In the genomic region with DNA sequence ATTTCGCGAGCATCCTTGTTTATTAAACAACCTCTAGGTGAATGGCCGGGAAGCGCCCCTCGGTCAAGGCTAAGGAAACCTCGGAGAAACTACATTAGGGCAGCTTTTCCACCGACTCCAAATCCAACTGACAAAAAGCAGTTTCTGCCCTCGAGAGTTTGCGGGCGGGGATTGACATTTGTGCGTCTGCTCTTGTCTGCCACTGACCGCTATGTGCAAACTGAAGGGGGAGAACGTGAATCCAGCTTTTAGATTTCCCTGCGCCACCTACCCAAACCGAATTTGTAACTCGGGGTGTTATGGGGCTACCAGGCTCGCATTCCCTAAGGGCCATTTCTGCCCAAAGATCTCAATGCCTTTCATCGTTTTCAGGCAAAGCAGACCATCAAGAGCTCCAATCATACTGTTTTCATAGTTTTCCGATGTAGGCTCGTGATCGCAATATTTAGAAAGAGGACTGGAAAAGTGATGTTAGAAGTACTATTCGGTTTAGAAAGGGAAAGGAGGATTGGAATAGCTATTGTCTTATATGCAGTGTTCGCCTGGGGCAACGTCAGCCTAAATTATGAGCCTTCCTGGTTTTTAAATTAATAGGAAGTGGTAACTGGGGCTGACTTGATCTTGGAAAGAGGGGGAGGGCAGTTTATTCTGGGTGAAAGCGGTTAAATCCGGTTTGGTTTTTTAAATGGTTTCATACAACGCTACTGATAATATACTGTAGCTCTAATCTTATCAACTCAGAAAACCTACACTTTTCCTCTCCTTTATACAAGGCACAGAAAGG, we compare ENCODE assay signal across 8 cellular contexts. TPM values are rescaled to one million over a fixed set of nuclear protein-coding genes. Genes with fewer than 3 reads are reported as not detected.
DNase-seq lines count a peak whose midpoint lies in the region; ATAC-seq and TF ChIP-seq lines count a peak whose summit lies in the region.

No MANE protein-coding gene starts in this region.

- peak overlapping the region in 1 of 2 experiments; percentile 24 for H2BK12ac ChIP-seq in mesenchymal stem cell (ENCODE audit: low read length in 2 of 2)

- H3K23ac ChIP-seq in mesenchymal stem cell (ENCODE audit: low read length in 2 of 2) = no peak overlapping the region

- peaks cover 2% of the 10 kb centered on the region for H3K36me3 Mint-ChIP-seq in activated T-cell treated with anti-CD3 and anti-CD28 coated beads, Interleukin-2, amount 50 U/mL, for 4 hours (ENCODE audit: insufficient read depth)

- H3K4me1 ChIP-seq in mesenchymal stem cell (ENCODE audit: control insufficient read depth, insufficient read depth, low read depth, low read length) (peaks cover 8% of the 10 kb centered on the region), transverse colon (peaks cover 0 to 5% (median 2%) of the 10 kb centered on the region in 4 donors)

- H3K9me3 ChIP-seq in mesenchymal stem cell (ENCODE audit: control insufficient read depth, low read length) (no peaks in the 10 kb centered on the region), transverse colon (no peaks in the 10 kb centered on the region)

- no peak for TF ChIP-seq CTCF in transverse colon (IDR thresholded peaks at IDR 0.05)

- H3K9me3 Mint-ChIP-seq in activated T-cell treated with anti-CD3 and anti-CD28 coated beads, Interleukin-2, amount 50 U/mL, for 4 hours = peaks cover 5% of the 10 kb centered on the region

- no peak overlapping the region for H3K14ac ChIP-seq in mesenchymal stem cell (ENCODE audit: low read length in 2 of 2)

- H3K18ac ChIP-seq in mesenchymal stem cell (ENCODE audit: low read depth in 1 of 2, low read length in 2 of 2) = peak overlapping the region in 1 of 2 experiments; percentile 96

- peak overlapping the region; percentile 35 for H4K91ac ChIP-seq in mesenchymal stem cell (ENCODE audit: low read length)

- DNase-seq in activated T-cell treated with anti-CD3 and anti-CD28 coated beads, Interleukin-2, amount 50 U/mL, for 4 hours = no peak
- no peak for DNase-seq in activated T-cell treated with anti-CD3 and anti-CD28 coated beads, Interleukin-2, amount 50 U/mL, for 1 hour
- DNase-seq in mesenchymal stem cell = peak; percentile 56
- no peak for DNase-seq in transverse colon
- no peak for DNase-seq in A172 (ENCODE audit: low spot score)
- no peak for DNase-seq in H4 (ENCODE audit: low spot score)
- DNase-seq in NCI-H2107 treated with DMSO at 0.1 percent for 48 hours (lab: John Stamatoyannopoulos, UW; ENCODE audit: unreplicated experiment) = no peak

- peak overlapping the region in 1 of 2 experiments; percentile 95 for H3K4ac ChIP-seq in mesenchymal stem cell (ENCODE audit: low read depth in 1 of 2, low read length in 2 of 2)

- H2AK5ac ChIP-seq in mesenchymal stem cell (ENCODE audit: low read length, severe bottlenecking) = no peak overlapping the region

- H3K4me1 Mint-ChIP-seq in activated T-cell treated with anti-CD3 and anti-CD28 coated beads, Interleukin-2, amount 50 U/mL, for 4 hours (ENCODE audit: low read depth) = peaks cover 39% of the 10 kb centered on the region

- H3K27me3 ChIP-seq in mesenchymal stem cell (ENCODE audit: control insufficient read depth in 1 of 2, insufficient read depth in 1 of 2, low read length in 2 of 2) = no peaks in the 10 kb centered on the region
- H3K27me3 ChIP-seq in transverse colon = peaks cover 32% of the 10 kb centered on the region

- H2BK120ac ChIP-seq in mesenchymal stem cell (ENCODE audit: low read depth, low read length) = peak overlapping the region; percentile 80

- no peak for ATAC-seq in activated T-cell treated with anti-CD3 and anti-CD28 coated beads, Interleukin-2, amount 50 U/mL, for 4 hours

- no peak overlapping the region for H2BK15ac ChIP-seq in mesenchymal stem cell (ENCODE audit: low read depth, poor library complexity, severe bottlenecking)

- peak overlapping the region; percentile 91 for H3K4me2 ChIP-seq in mesenchymal stem cell (ENCODE audit: low read length, poor library complexity, severe bottlenecking)

- 32% methylated on average over 26 of the region's 27 CpGs for WGBS in mesenchymal stem cell
- 44 to 71% methylated on average over 9 to 27 of the region's 27 CpGs for WGBS in transverse colon (ENCODE audit: low coverage in 1 of 2), 2 donors

- H4K8ac ChIP-seq in mesenchymal stem cell (ENCODE audit: low read length) = peak overlapping the region; percentile 75

- TF ChIP-seq EP300 in transverse colon (IDR thresholded peaks at IDR 0.05; ENCODE audit: low read depth) = no peak

- peak overlapping the region; percentile 86 for H3K4me3 Mint-ChIP-seq in activated T-cell treated with anti-CD3 and anti-CD28 coated beads, Interleukin-2, amount 50 U/mL, for 4 hours

- H3K36me3 ChIP-seq in mesenchymal stem cell (ENCODE audit: control insufficient read depth in 1 of 2, insufficient read depth in 2 of 2, low read depth in 1 of 2, low read length in 2 of 2) (peaks cover 0 to 7% of the 10 kb centered on the region in 2 experiments), transverse colon (no peaks in the 10 kb centered on the region)

- H3K27ac ChIP-seq in cingulate gyrus (ENCODE audit: low read depth, low read length) (peak overlapping the region; percentile 73), mesenchymal stem cell (ENCODE audit: low read length, poor library complexity, severe bottlenecking) (no peak overlapping the region), transverse colon (peak overlapping the region in 3 of 4 donors; percentile 57 to 65 (median 58))

- no peak overlapping the region for H2BK5ac ChIP-seq in mesenchymal stem cell (ENCODE audit: low read depth, low read length, poor library complexity, severe bottlenecking)

- H3K9ac ChIP-seq in mesenchymal stem cell (ENCODE audit: low read length) = peak overlapping the region; percentile 84

- peaks cover 37% of the 10 kb centered on the region for H3K79me1 ChIP-seq in mesenchymal stem cell (replicated peaks; ENCODE audit: low read length, poor library complexity, severe bottlenecking)

- TF ChIP-seq POLR2A in transverse colon (IDR thresholded peaks at IDR 0.05) = no peak

- intact Hi-C loops in transverse colon (cut with DNase I; ENCODE audit: low total_unique reads) = no loop called here

- H3K4me3 ChIP-seq in mesenchymal stem cell (ENCODE audit: insufficient read depth in 1 of 2, low read depth in 1 of 2, low read length in 2 of 2) (peak overlapping the region; percentile 59 to 88), transverse colon (peak overlapping the region; percentile 20 to 57 (median 38))

- in situ Hi-C loops in transverse colon (cut with MboI; ENCODE audit: low pct_ligation_motif_present in 1 of 4, low pct_unique_long_range_greater_than_20kb in 1 of 4, low sequenced_read_pairs in 3 of 4) = no loop called here

- no peak overlapping the region for H2AFZ ChIP-seq in mesenchymal stem cell (ENCODE audit: low read depth, low read length)

- peaks cover 33% of the 10 kb centered on the region for H3K27me3 Mint-ChIP-seq in activated T-cell treated with anti-CD3 and anti-CD28 coated beads, Interleukin-2, amount 50 U/mL, for 4 hours (ENCODE audit: low read depth)

RNA-seq across cellular contexts. Expression of a gene that starts 45.4 kb away (rescaled TPM):
- total RNA-seq in activated T-cell treated with anti-CD3 and anti-CD28 coated beads, Interleukin-2, amount 50 U/mL, for 4 hours = 10 to 100 TPM; 19.2 to 39.0 (median 25.6) TPM
- polyA plus RNA-seq in mesenchymal stem cell (2013, experiment 1 of 2) = 65.2 TPM
- 68.3 TPM for polyA plus RNA-seq in mesenchymal stem cell (2013, experiment 2 of 2)
- 10 to 100 TPM in 1 of 4 donors, 1 to 10 TPM in 2, under 1 TPM in 1; 0.80 to 14.0 (median 3.9) TPM for total RNA-seq in transverse colon
- 15.8 and 32.8 TPM in 2 replicates for total RNA-seq in A172 (2014; rRNA removed; shearing (Covaris generic))
- 114 and 117 TPM in 2 replicates for total RNA-seq in H4 (2014; rRNA removed; shearing (Covaris generic))
